Comparison of ENCODE assay signal across 8 cellular contexts in genomic region chr12:51814311-51815088, GRCh38. TPM values are rescaled to one million over a fixed set of nuclear protein-coding genes. Genes with fewer than 3 reads are reported as not detected.
DNase-seq lines count a peak whose midpoint lies in the region; ATAC-seq, FAIRE-seq and TF ChIP-seq lines count a peak whose summit lies in the region.

No MANE protein-coding gene starts in this region.

- no peak for TF ChIP-seq POLR2A in GM12891 (IDR thresholded peaks at IDR 0.05; ENCODE audit: low read depth, low read length)

- peak overlapping the region; percentile 59 for H3K4me3 ChIP-seq in epithelial cell of proximal tubule (ENCODE audit: low read depth, low read length)

- ATAC-seq in GM18858 (IDR thresholded peaks at IDR 0.05; ENCODE audit: unreplicated experiment), result no peak

- peak; percentile 28 for FAIRE-seq in GM12891 (lab: Jason Lieb, UNC)

- TF ChIP-seq CTCF in epithelial cell of proximal tubule (conservative IDR thresholded peaks at IDR 0.05; ENCODE audit: low read depth, low read length), result peak; percentile 48

- peak; percentile 64 for DNase-seq in GM12891 (ENCODE audit: insufficient read length, low spot score)
- peak; percentile 70 for DNase-seq in NCI-H510A (lab: John Stamatoyannopoulos, UW)
- DNase-seq in activated T-cell treated with anti-CD3 and anti-CD28 coated beads for 48 hours (ENCODE audit: low read depth), result peak; percentile 70
- no peak for DNase-seq in epithelial cell of proximal tubule (ENCODE audit: low read depth)
- peak; percentile 62 for DNase-seq in midbrain (lab: John Stamatoyannopoulos, UW)
- DNase-seq in stimulated activated CD8-positive, alpha-beta memory T cell treated with anti-CD3 and anti-CD28 coated beads, Interleukin-2, amount 100 ng/mL, for 1 hour (ENCODE audit: low read depth in 2 of 2), result peak; percentile 37 to 42
- DNase-seq in NK-92 treated with Interleukin-12 subunit alpha and Interleukin-12 subunit beta, amount 100 ng/mL, for 24 hours (lab: John Stamatoyannopoulos, UW), result no peak

TF ChIP-seq in GM12891, 5 proteins besides CTCF, POLR2A, EP300 and RAD21:
- TF ChIP-seq POLR2AphosphoS5 (IDR thresholded peaks at IDR 0.05; ENCODE audit: low read depth, low read length), result no peak
- TF ChIP-seq PAX5 (IDR thresholded peaks at IDR 0.05; ENCODE audit: insufficient read depth, low read length, severe bottlenecking), result no peak

RNA-seq across cellular contexts. Expression of gene FIGNL2, which starts 34.0 kb away (rescaled TPM):
- not detected for polyA plus RNA-seq in GM12891 (2012; ENCODE audit: low read depth, missing spikeins)
- 0.29 and 3.7 TPM in 2 replicates for total RNA-seq in epithelial cell of proximal tubule

Comparison
In these comparisons a context has a peak if more than half of its experiments do, and no peak if none do; other contexts are left out.
1. DNase-seq: peak in GM12891 (single experiment), NCI-H510A (single experiment), activated T-cell treated with anti-CD3 and anti-CD28 coated beads for 48 hours (single experiment), midbrain (single experiment) and stimulated activated CD8-positive, alpha-beta memory T cell treated with anti-CD3 and anti-CD28 coated beads, Interleukin-2, amount 100 ng/mL, for 1 hour (2 of 2); none in epithelial cell of proximal tubule (single experiment) and NK-92 treated with Interleukin-12 subunit alpha and Interleukin-12 subunit beta, amount 100 ng/mL, for 24 hours (single experiment).